8 cellular contexts compared by ENCODE assay signal in genomic region chr16:13919330-13919682, GRCh38. TPM values are rescaled to one million over a fixed set of nuclear protein-coding genes. Genes with fewer than 3 reads are reported as not detected.
DNase-seq lines count a peak whose midpoint lies in the region; ATAC-seq and TF ChIP-seq lines count a peak whose summit lies in the region.

No MANE protein-coding gene starts in this region.

- TF ChIP-seq POLR2A in testis (IDR thresholded peaks at IDR 0.05), result no peak

- H3K4me2 ChIP-seq in BLaER1, result peak overlapping the region; percentile 79

- H3K4me1 ChIP-seq in BLaER1 (peaks cover 18% of the 10 kb centered on the region), left lung (peaks cover 4 to 18% of the 10 kb centered on the region in 2 donors), thymus (ENCODE audit: control insufficient read depth, insufficient read depth, low read length) (peaks cover 6% of the 10 kb centered on the region), testis (peaks cover 22% of the 10 kb centered on the region)

- H3K9me3 Mint-ChIP-seq in chondrocyte (ENCODE audit: low read depth), result no peaks in the 10 kb centered on the region

- H3K27ac Mint-ChIP-seq in chondrocyte (ENCODE audit: unreplicated experiment), result peak overlapping the region; percentile 53

- H4K20me1 ChIP-seq in BLaER1, result no peaks in the 10 kb centered on the region

- no peaks in the 10 kb centered on the region for H3K9me3 ChIP-seq in BLaER1
- no peaks in the 10 kb centered on the region for H3K9me3 ChIP-seq in left lung
- H3K9me3 ChIP-seq in thymus (ENCODE audit: control insufficient read depth), result no peaks in the 10 kb centered on the region
- H3K9me3 ChIP-seq in testis, result no peaks in the 10 kb centered on the region

- peak overlapping the region; percentile 36 for H3K4me3 Mint-ChIP-seq in chondrocyte (ENCODE audit: unreplicated experiment)

- H3K4me3 ChIP-seq in BLaER1, result peak overlapping the region; percentile 84
- H3K4me3 ChIP-seq in HL-60 (replicated peaks; ENCODE audit: insufficient read depth, low read length), result peak overlapping the region; percentile 6; the same call in 1 of the 2 replicates
- H3K4me3 ChIP-seq in left lung, result peak overlapping the region; percentile 82 to 95
- peak overlapping the region; percentile 16 for H3K4me3 ChIP-seq in thymus (ENCODE audit: low read length)
- H3K4me3 ChIP-seq in testis, result peak overlapping the region in 1 of 2 donors; percentile 91

- H3K27me3 ChIP-seq in BLaER1 (no peaks in the 10 kb centered on the region), HL-60 (ENCODE audit: insufficient read depth, poor library complexity, severe bottlenecking) (no peaks in the 10 kb centered on the region), left lung (no peaks in the 10 kb centered on the region), thymus (ENCODE audit: control insufficient read depth, insufficient read depth) (no peaks in the 10 kb centered on the region), testis (no peaks in the 10 kb centered on the region)

- no peaks in the 10 kb centered on the region for H3K36me3 Mint-ChIP-seq in chondrocyte (ENCODE audit: low read depth)

- H3K9ac ChIP-seq in BLaER1, result peak overlapping the region; percentile 61; the same call in 1 of the 2 replicates

- TF ChIP-seq CTCF in HL-60 (IDR thresholded peaks at IDR 0.05; ENCODE audit: insufficient read depth, low read length), result no peak
- TF ChIP-seq CTCF in chondrocyte (IDR thresholded peaks at IDR 0.05), result no peak
- no peak for TF ChIP-seq CTCF in left lung (IDR thresholded peaks at IDR 0.05)
- TF ChIP-seq CTCF in testis (IDR thresholded peaks at IDR 0.05), result peak in 1 of 3 experiments; percentile 43

- H3K36me3 ChIP-seq in BLaER1 (no peaks in the 10 kb centered on the region), left lung (peaks cover 0 to 5% of the 10 kb centered on the region in 2 donors), thymus (ENCODE audit: control insufficient read depth, insufficient read depth) (no peaks in the 10 kb centered on the region), testis (ENCODE audit: low read depth, missing control alignments) (no peaks in the 10 kb centered on the region)

- WGBS in thymus, result 2% methylated on average over 3 of the region's 3 CpGs
- 0 to 2% methylated on average over 3 of the region's 3 CpGs for WGBS in testis, 2 donors

- DNase-seq in HL-60 (ENCODE audit: low read depth in 1 of 2, low spot score in 1 of 2), result peak in 1 of 2 experiments; percentile 14
- DNase-seq in OCI-M1 (lab: John Stamatoyannopoulos, UW), result peak; percentile 88
- DNase-seq in chondrocyte (ENCODE audit: low spot score), result no peak
- DNase-seq in left lung, result no peak
- no peak for DNase-seq in testis

- peaks cover 35% of the 10 kb centered on the region for H3K4me1 Mint-ChIP-seq in chondrocyte (ENCODE audit: low read depth)

- H3K27ac ChIP-seq in BLaER1 (peak overlapping the region; percentile 35; the same call in 1 of the 2 replicates), HL-60 (replicated peaks) (peak overlapping the region; percentile 59), left lung (peak overlapping the region in 1 of 2 donors; percentile 87), thymus (ENCODE audit: low read depth) (no peak overlapping the region), testis (peak overlapping the region in 1 of 2 donors; percentile 52)

- intact Hi-C loops in left lung (cut with DNase I), result no loop called here
- intact Hi-C loops in testis (cut with DNase I; ENCODE audit: low total_unique reads), result loop anchor here (5.0 to 10.0 kb wide), 2 partner anchors 55 to 383 kb away; no protein-coding TSS in a partner anchor

- ATAC-seq in left lung, result peak; percentile 45
- ATAC-seq in GM19467 (IDR thresholded peaks at IDR 0.05; ENCODE audit: unreplicated experiment), result no peak

- H3K27me3 Mint-ChIP-seq in chondrocyte (ENCODE audit: low read depth), result peaks cover 4% of the 10 kb centered on the region

RNA-seq across cellular contexts. Expression of gene ERCC4, which starts 0.6 kb away (rescaled TPM):
- 16.8 to 19.5 TPM (median 18.5 TPM) in 3 replicates for total RNA-seq in chondrocyte
- 10 to 100 TPM; 10.7 to 11.8 TPM for total RNA-seq in left lung
- 4.4 TPM for polyA plus RNA-seq in thymus
- 10 to 100 TPM; 17.7 to 29.3 TPM for total RNA-seq in testis
- 19.6 TPM for polyA plus RNA-seq in testis (ENCODE audit: insufficient read depth, low read depth, low replicate concordance)
